9 cellular contexts compared by ENCODE assay signal in genomic region chr1:117664314-117664713, GRCh38. TPM values are rescaled to one million over a fixed set of nuclear protein-coding genes. Genes with fewer than 3 reads are reported as not detected.
A peak's percentile ranks its signal among the peaks of the same experiment; 100 is the strongest.
DNase-seq lines count a peak whose midpoint lies in the region; ATAC-seq lines count a peak whose summit lies in the region.
"Had no signal": no experiment of that assay in that cellular context is flagged by ENCODE, and none has a peak within 500 bp of the region (broad histone marks: within the 10 kb centered on the region; RNA-seq: fewer than 3 reads in every experiment).

No MANE protein-coding gene starts in this region.

- ATAC-seq in GM18909 (IDR thresholded peaks at IDR 0.05; ENCODE audit: poor library complexity, unreplicated experiment) (peak; percentile 98), HG02943 (IDR thresholded peaks at IDR 0.05; ENCODE audit: low read depth, unreplicated experiment) (peak; percentile 97), memory B cell (ENCODE audit: low read depth) (peak; percentile 90)

- H3K36me3 Mint-ChIP-seq in T-helper 2 cell treated with Interferon-gamma antibody and Interleukin-4, amounts not matched to agents 5 μg/mL and 100 μg/mL, for 36 hours (ENCODE audit: low read depth) = peaks cover 10% of the 10 kb centered on the region
- H3K36me3 Mint-ChIP-seq in memory B cell = peaks cover 5% of the 10 kb centered on the region

- H3K27ac Mint-ChIP-seq in T-helper 2 cell treated with Interferon-gamma antibody and Interleukin-4, amounts not matched to agents 5 μg/mL and 100 μg/mL, for 36 hours = peak overlapping the region; percentile 91
- peak overlapping the region; percentile 96 for H3K27ac Mint-ChIP-seq in memory B cell
- H3K27ac Mint-ChIP-seq: dendritic cell treated with granulocyte-macrophage colony-stimulating factor and Interleukin-4, amounts not matched to agents 40 ng/mL and 50 ng/mL, for 4 days had no signal

- DNase-seq in T-helper 2 cell treated with Interferon-gamma antibody and Interleukin-4, amounts not matched to agents 5 μg/mL and 100 μg/mL, for 36 hours (ENCODE audit: low spot score) = peak; percentile 83
- peak in 1 of 2 donors; percentile 81 for DNase-seq in memory B cell (ENCODE audit: low spot score in 2 of 2)
- no peak for DNase-seq in UCSD-AML1 (lab: John Stamatoyannopoulos, UW; ENCODE audit: unreplicated experiment)
- DNase-seq in DMS53 treated with DMSO at 0.1 percent for 48 hours (lab: John Stamatoyannopoulos, UW; ENCODE audit: unreplicated experiment) = no peak
- no peak for DNase-seq in ureter (ENCODE audit: low spot score)
- DNase-seq in caudate nucleus (lab: John Stamatoyannopoulos, UW) = no peak

- no peaks in the 10 kb centered on the region for H3K27me3 Mint-ChIP-seq in T-helper 2 cell treated with Interferon-gamma antibody and Interleukin-4, amounts not matched to agents 5 μg/mL and 100 μg/mL, for 36 hours (ENCODE audit: low read depth)
- no peaks in the 10 kb centered on the region for H3K27me3 Mint-ChIP-seq in memory B cell
- H3K27me3 Mint-ChIP-seq: dendritic cell treated with granulocyte-macrophage colony-stimulating factor and Interleukin-4, amounts not matched to agents 40 ng/mL and 50 ng/mL, for 4 days had no signal

- H3K4me3 Mint-ChIP-seq in T-helper 2 cell treated with Interferon-gamma antibody and Interleukin-4, amounts not matched to agents 5 μg/mL and 100 μg/mL, for 36 hours = peak overlapping the region; percentile 50
- peak overlapping the region; percentile 53 for H3K4me3 Mint-ChIP-seq in memory B cell
- H3K4me3 Mint-ChIP-seq: dendritic cell treated with granulocyte-macrophage colony-stimulating factor and Interleukin-4, amounts not matched to agents 40 ng/mL and 50 ng/mL, for 4 days had no signal

- peaks cover 6% of the 10 kb centered on the region for H3K9me3 Mint-ChIP-seq in T-helper 2 cell treated with Interferon-gamma antibody and Interleukin-4, amounts not matched to agents 5 μg/mL and 100 μg/mL, for 36 hours
- H3K9me3 Mint-ChIP-seq in memory B cell = no peaks in the 10 kb centered on the region
- H3K9me3 Mint-ChIP-seq: dendritic cell treated with granulocyte-macrophage colony-stimulating factor and Interleukin-4, amounts not matched to agents 40 ng/mL and 50 ng/mL, for 4 days had no signal

- H3K27ac ChIP-seq in caudate nucleus (ENCODE audit: low read depth, low read length) = no peak overlapping the region

- H3K4me1 Mint-ChIP-seq in T-helper 2 cell treated with Interferon-gamma antibody and Interleukin-4, amounts not matched to agents 5 μg/mL and 100 μg/mL, for 36 hours (ENCODE audit: low read depth) = peaks cover 74% of the 10 kb centered on the region
- H3K4me1 Mint-ChIP-seq in memory B cell = peaks cover 57% of the 10 kb centered on the region

RNA-seq across cellular contexts. Expression of gene TENT5C, which starts 58.5 kb away (rescaled TPM):
- 9.8 TPM for total RNA-seq in ureter
